Comparison of ENCODE assay signal across 1 cellular context in genomic region chr6:15501806-15502450, GRCh38.
TF ChIP-seq lines count a peak whose summit lies in the region.

No MANE protein-coding gene starts in this region.

TF ChIP-seq in SK-N-SH, 30 proteins besides CTCF, POLR2A, EP300 and RAD21 (continued from another document):
- TF ChIP-seq MAX (IDR thresholded peaks at IDR 0.05; ENCODE audit: low read depth) (peak; percentile 34; the same call in 1 of the 2 replicates), NFIC (IDR thresholded peaks at IDR 0.05; ENCODE audit: borderline replicate concordance) (peak; percentile 88), TCF12 (IDR thresholded peaks at IDR 0.05) (peak; percentile 68), IRF3 (IDR thresholded peaks at IDR 0.05; ENCODE audit: low read depth, low read length) (no peak)
